In genomic region chr22:43136255-43136654, GRCh38 we compare ENCODE assay signal across 1 cellular context.
TF ChIP-seq lines count a peak whose summit lies in the region.

No MANE protein-coding gene starts in this region.

TF ChIP-seq in endothelial cell of umbilical vein, 7 proteins besides CTCF, POLR2A, EP300 and RAD21:
- TF ChIP-seq GATA2 (IDR thresholded peaks at IDR 0.05; ENCODE audit: insufficient read depth, insufficient read length, low read depth, low read length): no peak
- TF ChIP-seq FOS (IDR thresholded peaks at IDR 0.05; ENCODE audit: borderline replicate concordance, insufficient read depth, low read length): no peak
- no peak for TF ChIP-seq EZH2 (IDR thresholded peaks at IDR 0.05; ENCODE audit: borderline replicate concordance, low read depth, low read length, severe bottlenecking)
- TF ChIP-seq MYC (IDR thresholded peaks at IDR 0.05; ENCODE audit: low read depth, low read length): no peak
- TF ChIP-seq JUN (IDR thresholded peaks at IDR 0.05; ENCODE audit: borderline replicate concordance, insufficient read depth, insufficient read length, low read depth): no peak
- no peak for TF ChIP-seq MAX (IDR thresholded peaks at IDR 0.05; ENCODE audit: insufficient read depth, insufficient read length)
- TF ChIP-seq POLR2AphosphoS5 (IDR thresholded peaks at IDR 0.05; ENCODE audit: insufficient read depth, low read depth, low read length): no peak
